12 cellular contexts compared by ENCODE assay signal in genomic region chr9:93937193-93937592, GRCh38. TPM values are rescaled to one million over a fixed set of nuclear protein-coding genes. Genes with fewer than 3 reads are reported as not detected.
"Had no signal": no experiment of that assay in that cellular context is flagged by ENCODE, and none has a peak within 500 bp of the region (broad histone marks: within the 10 kb centered on the region; RNA-seq: fewer than 3 reads in every experiment).

No MANE protein-coding gene starts in this region.

- H3K9me3 ChIP-seq: HAP-1 had no signal

- DNase-seq: GM23248, GOT3, H7, H9, HCEC 1CT, HFFc6 had no signal

- H3K4me3 ChIP-seq: GM23248, GM23338, HAP-1 had no signal

- ATAC-seq: GM23338, HCT116 had no signal

- H3K27ac ChIP-seq: GM23248 had no signal

- H3K4me2 ChIP-seq: GM23338 had no signal

- H3K36me3 ChIP-seq: HAP-1 had no signal

- H3K4me1 ChIP-seq: HAP-1 had no signal

- FAIRE-seq: H1, H54 had no signal

- H2AFZ ChIP-seq: GM23248, GM23338 had no signal

- H3K9ac ChIP-seq: GM23248 had no signal

RNA-seq across cellular contexts. Expression of gene BARX1, which starts 18.0 kb away (rescaled TPM):
- total RNA-seq: GM23248, H4, HFFc6 had no signal
- polyA plus RNA-seq: GM23248 had no signal
